ENCODE assay signal across 8 cellular contexts in the genomic region with DNA sequence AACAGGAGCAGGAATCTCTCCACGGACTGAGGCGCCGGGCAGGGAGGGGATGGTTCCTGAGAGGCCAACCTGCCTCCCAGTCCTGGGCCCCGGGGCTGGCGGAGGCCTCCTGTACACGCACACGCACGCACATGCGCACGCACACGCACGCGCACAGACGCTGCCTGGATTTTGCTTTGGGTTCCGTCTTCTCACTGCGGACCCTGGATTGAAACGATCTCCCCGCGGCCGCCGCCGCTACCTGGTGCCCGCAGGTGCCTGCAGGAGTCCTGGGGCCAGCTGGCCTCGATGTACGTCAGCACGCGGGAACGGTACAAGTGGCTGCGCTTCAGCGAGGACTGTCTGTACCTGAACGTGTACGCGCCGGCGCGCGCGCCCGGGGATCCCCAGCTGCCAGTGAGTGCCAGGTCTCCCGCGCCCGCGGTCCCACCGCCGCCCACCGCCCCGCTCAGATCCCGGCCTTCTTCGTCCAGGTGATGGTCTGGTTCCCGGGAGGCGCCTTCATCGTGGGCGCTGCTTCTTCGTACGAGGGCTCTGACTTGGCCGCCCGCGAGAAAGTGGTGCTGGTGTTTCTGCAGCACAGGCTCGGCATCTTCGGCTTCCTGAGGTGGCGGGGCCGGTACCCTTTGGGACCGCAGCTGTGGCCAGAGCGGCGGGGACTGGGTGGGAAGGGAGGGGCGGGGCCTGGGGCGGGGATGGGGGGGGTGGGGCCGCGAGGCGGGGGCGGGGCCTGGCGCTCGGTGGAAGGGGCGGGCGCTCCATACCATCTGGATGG. TPM values are rescaled to one million over a fixed set of nuclear protein-coding genes. Genes with fewer than 3 reads are reported as not detected.
DNase-seq lines count a peak whose midpoint lies in the region; ATAC-seq and TF ChIP-seq lines count a peak whose summit lies in the region.

No MANE protein-coding gene starts in this region.

- intact Hi-C loops in esophagus muscularis mucosa (cut with DNase I) = no loop called here

- H3K4me3 ChIP-seq in esophagus muscularis mucosa = peak overlapping the region; percentile 57 to 70 (median 61)

- no peaks in the 10 kb centered on the region for H3K9me3 ChIP-seq in esophagus muscularis mucosa

- no peaks in the 10 kb centered on the region for H3K9me3 Mint-ChIP-seq in activated T-cell treated with anti-CD3 and anti-CD28 coated beads, Interleukin-2, amount 50 U/mL, for 4 hours
- no peaks in the 10 kb centered on the region for H3K9me3 Mint-ChIP-seq in naive B cell

- DNase-seq in GM10266 (ENCODE audit: extremely low spot score) (peak; percentile 79), NCI-H510A treated with DMSO at 0.1 percent for 48 hours (lab: John Stamatoyannopoulos, UW) (peak; percentile 68), esophagus muscularis mucosa (ENCODE audit: extremely low spot score) (no peak), naive B cell (peak; percentile 61), substantia nigra (lab: John Stamatoyannopoulos, UW) (peak in 47 of 49 donors; percentile 38 to 89 (median 62))
- peak; percentile 38 for DNase-seq in activated T-cell treated with anti-CD3 and anti-CD28 coated beads, Interleukin-2, amount 50 U/mL, for 4 hours

- ATAC-seq in activated T-cell treated with anti-CD3 and anti-CD28 coated beads, Interleukin-2, amount 50 U/mL, for 4 hours = peak; percentile 79 to 83
- peak; percentile 86 to 89 for ATAC-seq in naive B cell (ENCODE audit: low read depth in 2 of 2)
- no peak for ATAC-seq in HG02763 (IDR thresholded peaks at IDR 0.05; ENCODE audit: unreplicated experiment)
- ATAC-seq in HG03159 (IDR thresholded peaks at IDR 0.05; ENCODE audit: unreplicated experiment) = no peak

- TF ChIP-seq EP300 in esophagus muscularis mucosa (IDR thresholded peaks at IDR 0.05) = peak; percentile 56

- H3K27me3 ChIP-seq in esophagus muscularis mucosa = peaks cover 0 to 4% (median 0%) of the 10 kb centered on the region in 4 donors

- 7% methylated on average over 33 of the region's 75 CpGs for WGBS in esophagus muscularis mucosa

- H3K4me1 Mint-ChIP-seq in activated T-cell treated with anti-CD3 and anti-CD28 coated beads, Interleukin-2, amount 50 U/mL, for 4 hours (ENCODE audit: low read depth) = peaks cover 24% of the 10 kb centered on the region
- H3K4me1 Mint-ChIP-seq in naive B cell = peaks cover 15 to 19% (median 15%) of the 10 kb centered on the region in 3 donors

- no peaks in the 10 kb centered on the region for H3K27me3 Mint-ChIP-seq in activated T-cell treated with anti-CD3 and anti-CD28 coated beads, Interleukin-2, amount 50 U/mL, for 4 hours (ENCODE audit: low read depth)
- peaks cover 0 to 18% (median 10%) of the 10 kb centered on the region in 3 donors for H3K27me3 Mint-ChIP-seq in naive B cell

- peak overlapping the region in 3 of 6 donors; percentile 76 to 90 (median 87) for H3K27ac Mint-ChIP-seq in naive B cell

- H3K4me1 ChIP-seq in esophagus muscularis mucosa = peaks cover 33 to 45% (median 42%) of the 10 kb centered on the region in 4 donors

- peak overlapping the region; percentile 55 to 71 (median 64) for H3K27ac ChIP-seq in esophagus muscularis mucosa (replicated peaks in 1 of 4)
- H3K27ac ChIP-seq in substantia nigra (ENCODE audit: low read depth, low read length, poor library complexity, severe bottlenecking) = peak overlapping the region; percentile 99

- peaks cover 0 to 6% (median 0%) of the 10 kb centered on the region in 4 donors for H3K36me3 ChIP-seq in esophagus muscularis mucosa

- H3K4me3 Mint-ChIP-seq in activated T-cell treated with anti-CD3 and anti-CD28 coated beads, Interleukin-2, amount 50 U/mL, for 4 hours = peak overlapping the region; percentile 78
- H3K4me3 Mint-ChIP-seq in naive B cell = peak overlapping the region; percentile 73 to 93 (median 90)

- TF ChIP-seq CTCF in GM10266 (IDR thresholded peaks at IDR 0.05; ENCODE audit: control insufficient read depth, insufficient read depth, low read depth, missing control alignments) (no peak), esophagus muscularis mucosa (IDR thresholded peaks at IDR 0.05) (no peak)

- TF ChIP-seq POLR2A in esophagus muscularis mucosa (IDR thresholded peaks at IDR 0.05; ENCODE audit: low read depth) = no peak

- H3K36me3 Mint-ChIP-seq in activated T-cell treated with anti-CD3 and anti-CD28 coated beads, Interleukin-2, amount 50 U/mL, for 4 hours (ENCODE audit: insufficient read depth) = peaks cover 6% of the 10 kb centered on the region
- H3K36me3 Mint-ChIP-seq in naive B cell = no peaks in the 10 kb centered on the region

RNA-seq across cellular contexts. Expression of a gene that starts 12.2 kb away (rescaled TPM):
- 10 to 100 TPM in 1 of 3 donors, 1 to 10 TPM in 2; 6.2 to 10.7 (median 6.6) TPM for total RNA-seq in activated T-cell treated with anti-CD3 and anti-CD28 coated beads, Interleukin-2, amount 50 U/mL, for 4 hours
- total RNA-seq in esophagus muscularis mucosa = 1 to 10 TPM; 2.7 to 4.0 (median 3.3) TPM
- 1 to 10 TPM in 4 of 6 donors, under 1 TPM in 2; 0.61 to 5.8 (median 1.4) TPM for polyA plus RNA-seq in naive B cell (ENCODE audit: low read depth in 6 of 6)

RNA-seq across cellular contexts. Expression of a gene that starts 28.4 kb away (rescaled TPM):
- total RNA-seq in activated T-cell treated with anti-CD3 and anti-CD28 coated beads, Interleukin-2, amount 50 U/mL, for 4 hours = 100 to 1,000 TPM; 128 to 132 (median 129) TPM
- 10 to 100 TPM; 20.6 to 39.8 (median 30.6) TPM for total RNA-seq in esophagus muscularis mucosa
- polyA plus RNA-seq in naive B cell (ENCODE audit: low read depth in 6 of 6) = 10 to 100 TPM; 51.8 to 94.4 (median 70.5) TPM

RNA-seq across cellular contexts. Expression of a gene that starts 39.5 kb away (rescaled TPM):
- under 1 TPM in 2 of 3 donors, not detected in 1; 0.10 to 0.30 TPM for total RNA-seq in activated T-cell treated with anti-CD3 and anti-CD28 coated beads, Interleukin-2, amount 50 U/mL, for 4 hours
- total RNA-seq in esophagus muscularis mucosa = under 1 TPM in 3 of 4 donors, not detected in 1; 0.23 to 0.42 (median 0.33) TPM
- polyA plus RNA-seq in naive B cell (ENCODE audit: low read depth in 6 of 6) = under 1 TPM in 1 of 6 donors, not detected in 5; 0.66 TPM

Comparison
In these comparisons a context has a peak if more than half of its experiments do, and no peak if none do; other contexts are left out.
1. ATAC-seq: peak in activated T-cell treated with anti-CD3 and anti-CD28 coated beads, Interleukin-2, amount 50 U/mL, for 4 hours (2 of 2) and naive B cell (2 of 2); none in HG02763 (single experiment) and HG03159 (single experiment).